Comparison of ENCODE assay signal across 11 cellular contexts in the genomic region with DNA sequence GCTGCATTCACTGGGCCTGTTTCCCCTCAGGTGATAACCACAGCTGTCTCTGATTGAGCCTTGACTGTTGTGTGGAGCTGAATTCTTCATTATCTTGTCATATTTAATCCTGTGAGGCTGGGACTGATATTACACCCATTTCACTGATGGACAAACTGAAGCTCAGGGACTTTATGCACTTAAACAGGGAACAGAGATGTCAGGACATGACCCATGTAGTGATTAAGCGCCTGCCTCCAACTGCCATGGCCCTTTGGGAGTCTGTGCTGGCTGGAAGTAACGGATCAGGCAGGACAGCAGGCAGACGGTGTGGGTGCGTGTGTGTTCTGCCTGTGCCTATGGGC. TPM values are rescaled to one million over a fixed set of nuclear protein-coding genes. Genes with fewer than 3 reads are reported as not detected.
A peak's percentile ranks its signal among the peaks of the same experiment; 100 is the strongest.
DNase-seq lines count a peak whose midpoint lies in the region; ATAC-seq and TF ChIP-seq lines count a peak whose summit lies in the region.
"Had no signal": no experiment of that assay in that cellular context is flagged by ENCODE, and none has a peak within 500 bp of the region (broad histone marks: within the 10 kb centered on the region; RNA-seq: fewer than 3 reads in every experiment).

No MANE protein-coding gene starts in this region.

- ATAC-seq in right lobe of liver (no peak), GM21381 (IDR thresholded peaks at IDR 0.05; ENCODE audit: unreplicated experiment) (no peak)

- DNase-seq in T-helper 2 cell treated with Interferon-gamma antibody and Interleukin-4, amounts not matched to agents 5 μg/mL and 100 μg/mL, for 36 hours (ENCODE audit: low spot score): no peak
- DNase-seq in T-helper 2 cell (no peak), ascending aorta (ENCODE audit: low spot score in 2 of 2) (no peak), right lobe of liver (no peak), substantia nigra (lab: John Stamatoyannopoulos, UW) (no peak), NCI-H510A treated with DMSO at 0.1 percent for 48 hours (lab: John Stamatoyannopoulos, UW) (no peak)
- DNase-seq in activated CD4-positive, CD25-positive, alpha-beta regulatory T cell (lab: John Stamatoyannopoulos, UW): no peak
- DNase-seq: NCI-H1694 had no signal

- peaks cover 37% of the 10 kb centered on the region for H3K36me3 Mint-ChIP-seq in T-helper 2 cell treated with Interferon-gamma antibody and Interleukin-4, amounts not matched to agents 5 μg/mL and 100 μg/mL, for 36 hours (ENCODE audit: low read depth)

- H3K4me3 ChIP-seq in ascending aorta (no peak overlapping the region), right lobe of liver (no peak overlapping the region)

- no peak overlapping the region for H3K4me3 Mint-ChIP-seq in T-helper 2 cell treated with Interferon-gamma antibody and Interleukin-4, amounts not matched to agents 5 μg/mL and 100 μg/mL, for 36 hours

- no peaks in the 10 kb centered on the region for H3K9me3 Mint-ChIP-seq in T-helper 2 cell treated with Interferon-gamma antibody and Interleukin-4, amounts not matched to agents 5 μg/mL and 100 μg/mL, for 36 hours

- no peaks in the 10 kb centered on the region for H3K9me3 ChIP-seq in ascending aorta
- H3K9me3 ChIP-seq in right lobe of liver: no peaks in the 10 kb centered on the region

- no peaks in the 10 kb centered on the region for H3K27me3 ChIP-seq in ascending aorta
- no peaks in the 10 kb centered on the region for H3K27me3 ChIP-seq in right lobe of liver

- intact Hi-C loops in ascending aorta (cut with DNase I) (no loop called here), right lobe of liver (cut with DNase I) (no loop called here)

- H3K27ac ChIP-seq in ascending aorta (peak overlapping the region; percentile 92 to 95), right lobe of liver (peak overlapping the region; percentile 76 to 93 (median 78)), substantia nigra (ENCODE audit: low read depth, low read length, poor library complexity, severe bottlenecking) (peak overlapping the region; percentile 80)

- H3K27me3 Mint-ChIP-seq in T-helper 2 cell treated with Interferon-gamma antibody and Interleukin-4, amounts not matched to agents 5 μg/mL and 100 μg/mL, for 36 hours (ENCODE audit: low read depth): no peaks in the 10 kb centered on the region

- H3K4me1 ChIP-seq in ascending aorta: peaks cover 61 to 89% of the 10 kb centered on the region in 2 donors
- H3K4me1 ChIP-seq in right lobe of liver: peaks cover 0 to 87% (median 27%) of the 10 kb centered on the region in 4 donors

- no peak for TF ChIP-seq POLR2A in right lobe of liver (IDR thresholded peaks at IDR 0.05)

- H3K36me3 ChIP-seq in ascending aorta: peaks cover 15% of the 10 kb centered on the region in 2 donors
- H3K36me3 ChIP-seq in right lobe of liver: peaks cover 0 to 9% (median 0%) of the 10 kb centered on the region in 4 donors

- H3K4me1 Mint-ChIP-seq in T-helper 2 cell treated with Interferon-gamma antibody and Interleukin-4, amounts not matched to agents 5 μg/mL and 100 μg/mL, for 36 hours (ENCODE audit: low read depth): peaks cover 69% of the 10 kb centered on the region

- no CpG with 5 or more reads among the region's 4 CpGs for WGBS in right lobe of liver (ENCODE audit: insufficient coverage, low coverage, low lambda C conversion rate, missing lambda C conversion rate)

- H3K27ac Mint-ChIP-seq in T-helper 2 cell treated with Interferon-gamma antibody and Interleukin-4, amounts not matched to agents 5 μg/mL and 100 μg/mL, for 36 hours: peak overlapping the region; percentile 80

- TF ChIP-seq CTCF in ascending aorta (IDR thresholded peaks at IDR 0.05): no peak
- TF ChIP-seq CTCF in right lobe of liver (IDR thresholded peaks at IDR 0.05): no peak

RNA-seq across cellular contexts. Expression of a gene that starts 7.5 kb away (rescaled TPM):
- total RNA-seq in ascending aorta: 283 TPM
- 100 to 1,000 TPM in 2 of 6 experiments, 10 to 100 TPM in 4; 73.3 to 125 (median 98.7) TPM for total RNA-seq in right lobe of liver

RNA-seq across cellular contexts. Expression of a gene that starts 25.4 kb away (rescaled TPM):
- 24.2 TPM for total RNA-seq in ascending aorta
- total RNA-seq in right lobe of liver: 1 to 10 TPM; 1.7 to 4.5 (median 2.6) TPM

RNA-seq across cellular contexts. Expression of a gene that starts 35.4 kb away (rescaled TPM):
- not detected for total RNA-seq in ascending aorta
- not detected for total RNA-seq in right lobe of liver
- total RNA-seq: A172; T-helper 2 cell treated with Interferon-gamma antibody and Interleukin-4, amounts not matched to agents 100 ng/mL and 5 ng/mL, for 36 hours had no signal

RNA-seq across cellular contexts. Expression of a gene that starts 38.5 kb away (rescaled TPM):
- total RNA-seq in ascending aorta: not detected
- total RNA-seq in right lobe of liver: 100 to 1,000 TPM in 4 of 6 experiments, 10 to 100 TPM in 2; 77.7 to 311 (median 190) TPM
- total RNA-seq: A172; T-helper 2 cell treated with Interferon-gamma antibody and Interleukin-4, amounts not matched to agents 100 ng/mL and 5 ng/mL, for 36 hours had no signal

RNA-seq across cellular contexts. Expression of a gene that starts 48.7 kb away (rescaled TPM):
- total RNA-seq in ascending aorta: 231 TPM
- 10 to 100 TPM; 40.8 to 71.0 (median 56.3) TPM for total RNA-seq in right lobe of liver
